ENCODE assay signal across 7 cellular contexts in genomic region chr1:17606826-17607440, GRCh38.
DNase-seq lines count a peak whose midpoint lies in the region; ATAC-seq, FAIRE-seq and TF ChIP-seq lines count a peak whose summit lies in the region.

No MANE protein-coding gene starts in this region.

- H3K9me3 ChIP-seq in DND-41 (ENCODE audit: insufficient read depth, low read length, severe bottlenecking) (no peaks in the 10 kb centered on the region), SJSA1 (replicated peaks) (no peaks in the 10 kb centered on the region), breast epithelium (no peaks in the 10 kb centered on the region), keratinocyte (ENCODE audit: control insufficient read depth, low read depth, low read length) (no peaks in the 10 kb centered on the region)

- H3K4me1 ChIP-seq in DND-41 (ENCODE audit: insufficient read depth, low read length) (no peaks in the 10 kb centered on the region), SJSA1 (replicated peaks) (no peaks in the 10 kb centered on the region), breast epithelium (no peaks in the 10 kb centered on the region), keratinocyte (ENCODE audit: control insufficient read depth, extremely low read depth, insufficient read depth, low read length) (no peaks in the 10 kb centered on the region)

- no peak overlapping the region for H2AFZ ChIP-seq in DND-41 (ENCODE audit: low read depth, low read length)
- H2AFZ ChIP-seq in keratinocyte (ENCODE audit: control insufficient read depth, low read length): no peak overlapping the region

- ATAC-seq in DND-41 (ENCODE audit: insufficient read depth, low read depth): no peak; the same call in 2 of the 3 replicates
- no peak for ATAC-seq in HG02571 (IDR thresholded peaks at IDR 0.05; ENCODE audit: unreplicated experiment)

- FAIRE-seq in keratinocyte (lab: Jason Lieb, UNC): peak; percentile 36

- H3K9ac ChIP-seq in DND-41 (ENCODE audit: low read depth, low read length): no peak overlapping the region
- no peak overlapping the region for H3K9ac ChIP-seq in keratinocyte (ENCODE audit: control insufficient read depth, extremely low read depth, insufficient read depth, low read length)

- no peak for TF ChIP-seq POLR2A in breast epithelium (IDR thresholded peaks at IDR 0.05)

- peak; percentile 54 for DNase-seq in DND-41
- peak; percentile 80 for DNase-seq in HuH-7 (ENCODE audit: low spot score)
- peak; percentile 63 to 74 for DNase-seq in SJSA1 (ENCODE audit: low read depth in 1 of 2, low spot score in 2 of 2)
- DNase-seq in breast epithelium (ENCODE audit: low spot score in 2 of 2): peak; percentile 62 to 76
- no peak for DNase-seq in keratinocyte (ENCODE audit: low read depth, low spot score)
- DNase-seq in stimulated activated CD4-positive, alpha-beta T cell treated with anti-CD3 and anti-CD28 coated beads, Interleukin-2, amount 100 ng/mL, for 24 hours: peak; percentile 45 to 70

- H3K4me2 ChIP-seq in DND-41 (ENCODE audit: insufficient read depth, low read length) (no peak overlapping the region), keratinocyte (ENCODE audit: control insufficient read depth, extremely low read depth, insufficient read depth, low read depth, low read length) (no peak overlapping the region)

- dilution Hi-C loops in keratinocyte (cut with MboI; ENCODE audit: extremely low pct_ligation_motif_present, low sequenced_read_pairs): no loop called here

- H3K9me1 ChIP-seq in keratinocyte (ENCODE audit: control insufficient read depth, extremely low read depth, insufficient read depth, low read length): no peaks in the 10 kb centered on the region

- H3K79me2 ChIP-seq in DND-41 (ENCODE audit: insufficient read depth, low read length) (no peaks in the 10 kb centered on the region), keratinocyte (ENCODE audit: control insufficient read depth, insufficient read depth, low read length) (no peaks in the 10 kb centered on the region)

- peaks cover 7% of the 10 kb centered on the region for H3K27me3 ChIP-seq in DND-41 (ENCODE audit: insufficient read depth, low read length, poor library complexity)
- no peaks in the 10 kb centered on the region for H3K27me3 ChIP-seq in SJSA1 (replicated peaks)
- no peaks in the 10 kb centered on the region for H3K27me3 ChIP-seq in breast epithelium
- no peaks in the 10 kb centered on the region for H3K27me3 ChIP-seq in keratinocyte (ENCODE audit: control insufficient read depth, extremely low read depth, insufficient read depth, low read length)

- H3K36me3 ChIP-seq in DND-41 (ENCODE audit: insufficient read depth, low read length) (no peaks in the 10 kb centered on the region), SJSA1 (peaks cover 19% of the 10 kb centered on the region), breast epithelium (no peaks in the 10 kb centered on the region), keratinocyte (ENCODE audit: control insufficient read depth in 2 of 2, extremely low read depth in 1 of 2, insufficient read depth in 2 of 2, low read length in 2 of 2) (peaks cover 0 to 2% of the 10 kb centered on the region in 2 experiments)

- H3K27ac ChIP-seq in DND-41 (ENCODE audit: low read length) (no peak overlapping the region), SJSA1 (no peak overlapping the region), breast epithelium (no peak overlapping the region), keratinocyte (ENCODE audit: control insufficient read depth, insufficient read depth, low read length) (no peak overlapping the region)

- intact Hi-C loops in breast epithelium (cut with DNase I; ENCODE audit: low total_unique reads): loop anchor here (5.0 kb wide), 1 partner anchor 105 kb away; no protein-coding TSS in a partner anchor

- peaks cover 5% of the 10 kb centered on the region for H4K20me1 ChIP-seq in DND-41 (ENCODE audit: insufficient read depth, low read length)
- no peaks in the 10 kb centered on the region for H4K20me1 ChIP-seq in keratinocyte (ENCODE audit: control insufficient read depth, extremely low read depth, insufficient read depth, low read length)

- H3K4me3 ChIP-seq in DND-41 (ENCODE audit: low read depth in 1 of 2, low read length in 2 of 2) (no peak overlapping the region), SJSA1 (no peak overlapping the region), breast epithelium (no peak overlapping the region), keratinocyte (ENCODE audit: control insufficient read depth in 2 of 3, extremely low read depth in 1 of 3, insufficient read depth in 2 of 3, low read depth in 1 of 3, low read length in 3 of 3) (no peak overlapping the region)

- TF ChIP-seq CTCF in DND-41 (IDR thresholded peaks at IDR 0.05; ENCODE audit: borderline replicate concordance, extremely low read depth, low read length, poor library complexity, severe bottlenecking) (peak; percentile 88), breast epithelium (IDR thresholded peaks at IDR 0.05) (peak; percentile 76 to 95 (median 91)), keratinocyte (optimal IDR thresholded peaks at IDR 0.05 in 1 of 3, IDR thresholded peaks at IDR 0.05 in 1 of 3, conservative IDR thresholded peaks at IDR 0.05 in 1 of 3; ENCODE audit: extremely low read depth in 1 of 3, insufficient read depth in 2 of 3, low read length in 3 of 3) (peak; percentile 87 to 95 (median 91))
